Comparison of ENCODE assay signal across 10 cellular contexts in genomic region chr1:30778156-30778978, GRCh38. TPM values are rescaled to one million over a fixed set of nuclear protein-coding genes. Genes with fewer than 3 reads are reported as not detected.
DNase-seq lines count a peak whose midpoint lies in the region; ATAC-seq lines count a peak whose summit lies in the region.
"Had no signal": no experiment of that assay in that cellular context is flagged by ENCODE, and none has a peak within 500 bp of the region (broad histone marks: within the 10 kb centered on the region; RNA-seq: fewer than 3 reads in every experiment).

No MANE protein-coding gene starts in this region.

- CTCF ChIA-PET in CD8-positive, alpha-beta memory T cell (lab: Charles Lee): interaction anchor here (0.9 to 12.4 kb wide), 11 partner anchors 13 to 132 kb away, joined by 3 to 525 read pairs (median 7); partner anchors contain the start of gene MATN1
- CTCF ChIA-PET in activated CD4-positive, alpha-beta T cell treated with anti-CD3 and anti-CD28 coated beads, Interleukin-2, amount 10 ng/mL, durations not matched to agents 7 days and 5 days (lab: Charles Lee): interaction anchor here (0.7 to 4.1 kb wide), 11 partner anchors 9 to 134 kb away, joined by 3 to 73 read pairs (median 6); partner anchors contain the start of gene LAPTM5

- H3K4me3 Mint-ChIP-seq in CD8-positive, alpha-beta memory T cell: peak overlapping the region in 1 of 7 donors; percentile 20
- no peak overlapping the region for H3K4me3 Mint-ChIP-seq in activated CD4-positive, alpha-beta T cell treated with anti-CD3 and anti-CD28 coated beads, Interleukin-2, amount 10 ng/mL, durations not matched to agents 7 days and 5 days
- H3K4me3 Mint-ChIP-seq in activated T-cell treated with anti-CD3 and anti-CD28 coated beads, Interleukin-2, amount 50 U/mL, for 24 hours: no peak overlapping the region

- H3K36me3 Mint-ChIP-seq in CD8-positive, alpha-beta memory T cell: no peaks in the 10 kb centered on the region
- H3K36me3 Mint-ChIP-seq in activated CD4-positive, alpha-beta T cell treated with anti-CD3 and anti-CD28 coated beads, Interleukin-2, amount 10 ng/mL, durations not matched to agents 7 days and 5 days (ENCODE audit: low read depth): no peaks in the 10 kb centered on the region
- no peaks in the 10 kb centered on the region for H3K36me3 Mint-ChIP-seq in activated T-cell treated with anti-CD3 and anti-CD28 coated beads, Interleukin-2, amount 50 U/mL, for 24 hours (ENCODE audit: low read depth)

- H3K27ac ChIP-seq in CD8-positive, alpha-beta memory T cell (ENCODE audit: low read depth, low read length): peak overlapping the region; percentile 78
- H3K27ac ChIP-seq: heart left ventricle had no signal

- no peak for DNase-seq in CD8-positive, alpha-beta memory T cell
- DNase-seq in HPDE6-E6E7 (ENCODE audit: extremely low spot score) (peak; percentile 86), SHP77 treated with DMSO at 0.1 percent for 48 hours (lab: John Stamatoyannopoulos, UW) (peak; percentile 93), glomerular visceral epithelial cell (ENCODE audit: extremely low spot score) (peak; percentile 92)
- no peak for DNase-seq in activated CD4-positive, alpha-beta T cell treated with anti-CD3 and anti-CD28 coated beads, Interleukin-2, amount 10 ng/mL, durations not matched to agents 7 days and 5 days
- no peak for DNase-seq in activated T-cell treated with anti-CD3 and anti-CD28 coated beads, Interleukin-2, amount 50 U/mL, for 24 hours

- ATAC-seq in activated CD4-positive, CD25-positive, alpha-beta regulatory T cell treated with anti-CD3 and anti-CD28 coated beads, Interleukin-2, amount 50 U/mL, for 24 hours: no peak
- no peak for ATAC-seq in HG03139 (IDR thresholded peaks at IDR 0.05; ENCODE audit: unreplicated experiment)

- no peaks in the 10 kb centered on the region for H3K27me3 Mint-ChIP-seq in CD8-positive, alpha-beta memory T cell
- peaks cover 9% of the 10 kb centered on the region for H3K27me3 Mint-ChIP-seq in activated CD4-positive, alpha-beta T cell treated with anti-CD3 and anti-CD28 coated beads, Interleukin-2, amount 10 ng/mL, durations not matched to agents 7 days and 5 days
- H3K27me3 Mint-ChIP-seq in activated T-cell treated with anti-CD3 and anti-CD28 coated beads, Interleukin-2, amount 50 U/mL, for 24 hours: no peaks in the 10 kb centered on the region

- no peaks in the 10 kb centered on the region for H3K27me3 ChIP-seq in CD8-positive, alpha-beta memory T cell (ENCODE audit: insufficient read depth, low read length, poor library complexity, severe bottlenecking)

- no peaks in the 10 kb centered on the region for H3K9me3 Mint-ChIP-seq in CD8-positive, alpha-beta memory T cell
- H3K9me3 Mint-ChIP-seq in activated CD4-positive, alpha-beta T cell treated with anti-CD3 and anti-CD28 coated beads, Interleukin-2, amount 10 ng/mL, durations not matched to agents 7 days and 5 days: no peaks in the 10 kb centered on the region
- H3K9me3 Mint-ChIP-seq in activated T-cell treated with anti-CD3 and anti-CD28 coated beads, Interleukin-2, amount 50 U/mL, for 24 hours: no peaks in the 10 kb centered on the region

- peaks cover 15 to 28% (median 18%) of the 10 kb centered on the region in 3 donors for H3K4me1 Mint-ChIP-seq in CD8-positive, alpha-beta memory T cell
- H3K4me1 Mint-ChIP-seq in activated CD4-positive, alpha-beta T cell treated with anti-CD3 and anti-CD28 coated beads, Interleukin-2, amount 10 ng/mL, durations not matched to agents 7 days and 5 days: peaks cover 25% of the 10 kb centered on the region
- peaks cover 23% of the 10 kb centered on the region for H3K4me1 Mint-ChIP-seq in activated T-cell treated with anti-CD3 and anti-CD28 coated beads, Interleukin-2, amount 50 U/mL, for 24 hours (ENCODE audit: low read depth)

- POLR2A ChIA-PET in CD8-positive, alpha-beta memory T cell (lab: Charles Lee): interaction anchor here (1.1 to 1.4 kb wide), 2 partner anchors 32 to 60 kb away, joined by 4 read pairs; no protein-coding TSS in a partner anchor
- POLR2A ChIA-PET in activated CD4-positive, alpha-beta T cell treated with anti-CD3 and anti-CD28 coated beads, Interleukin-2, amount 10 ng/mL, durations not matched to agents 7 days and 5 days (lab: Charles Lee): no interaction called here

- H3K4me3 ChIP-seq in CD8-positive, alpha-beta memory T cell (ENCODE audit: low read length): no peak overlapping the region
- H3K4me3 ChIP-seq: heart left ventricle had no signal

- peaks cover 19% of the 10 kb centered on the region for H3K4me1 ChIP-seq in CD8-positive, alpha-beta memory T cell (ENCODE audit: insufficient read depth, low read length)

- no peaks in the 10 kb centered on the region for H3K9me3 ChIP-seq in CD8-positive, alpha-beta memory T cell (ENCODE audit: low read length)
- H3K9me3 ChIP-seq: heart left ventricle had no signal

- no peaks in the 10 kb centered on the region for H3K36me3 ChIP-seq in CD8-positive, alpha-beta memory T cell (ENCODE audit: insufficient read depth, low read length)
- H3K36me3 ChIP-seq: heart left ventricle had no signal

- peak overlapping the region in 1 of 8 donors; percentile 39 for H3K27ac Mint-ChIP-seq in CD8-positive, alpha-beta memory T cell
- H3K27ac Mint-ChIP-seq in activated CD4-positive, alpha-beta T cell treated with anti-CD3 and anti-CD28 coated beads, Interleukin-2, amount 10 ng/mL, durations not matched to agents 7 days and 5 days: no peak overlapping the region
- no peak overlapping the region for H3K27ac Mint-ChIP-seq in activated T-cell treated with anti-CD3 and anti-CD28 coated beads, Interleukin-2, amount 50 U/mL, for 24 hours

RNA-seq across cellular contexts. Expression of gene LAPTM5, which starts 20.8 kb away (rescaled TPM):
- 100 to 1,000 TPM; 204 to 206 TPM for total RNA-seq in CD8-positive, alpha-beta memory T cell
- polyA plus RNA-seq in CD8-positive, alpha-beta memory T cell: 589 TPM
- 100 to 1,000 TPM; 481 to 584 TPM for total RNA-seq in activated CD4-positive, alpha-beta T cell treated with anti-CD3 and anti-CD28 coated beads, Interleukin-2, amount 10 ng/mL, durations not matched to agents 7 days and 5 days

RNA-seq across cellular contexts. Expression of gene MATN1, which starts 55.0 kb away (rescaled TPM):
- total RNA-seq in CD8-positive, alpha-beta memory T cell: under 1 TPM; 0.59 to 0.91 TPM
- not detected for polyA plus RNA-seq in CD8-positive, alpha-beta memory T cell
- not detected for total RNA-seq in activated CD4-positive, alpha-beta T cell treated with anti-CD3 and anti-CD28 coated beads, Interleukin-2, amount 10 ng/mL, durations not matched to agents 7 days and 5 days
- total RNA-seq: subcutaneous adipose tissue had no signal
- polyA plus RNA-seq: heart left ventricle had no signal

Comparison
In these comparisons a context has a peak if more than half of its experiments do, and no peak if none do; other contexts are left out.
1. DNase-seq: peak in HPDE6-E6E7 (single experiment), SHP77 treated with DMSO at 0.1 percent for 48 hours (single experiment) and glomerular visceral epithelial cell (single experiment); none in CD8-positive, alpha-beta memory T cell (0 of 5), activated CD4-positive, alpha-beta T cell treated with anti-CD3 and anti-CD28 coated beads, Interleukin-2, amount 10 ng/mL, durations not matched to agents 7 days and 5 days (single experiment) and activated T-cell treated with anti-CD3 and anti-CD28 coated beads, Interleukin-2, amount 50 U/mL, for 24 hours (single experiment).